19 cellular contexts compared by ENCODE assay signal in the genomic region with DNA sequence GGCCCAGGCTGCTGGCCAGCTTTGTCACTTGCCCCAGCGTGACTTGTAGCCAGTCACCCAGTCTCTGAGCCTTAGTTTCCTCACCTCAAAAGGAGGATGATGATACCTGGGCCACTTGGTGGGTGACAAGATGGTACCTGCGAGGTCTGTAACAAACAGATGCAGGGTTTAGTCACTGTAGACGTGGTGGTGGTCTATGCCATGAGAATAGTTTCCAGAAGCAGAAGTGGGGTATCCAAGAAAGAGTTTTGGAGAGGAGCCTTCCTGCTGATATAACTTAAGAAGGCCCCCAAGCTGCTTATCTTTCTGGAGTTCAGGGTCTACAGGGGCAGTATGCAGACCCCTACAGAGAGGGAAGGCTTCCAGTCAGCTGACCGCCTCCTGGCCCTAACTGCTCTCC. TPM values are rescaled to one million over a fixed set of nuclear protein-coding genes. Genes with fewer than 3 reads are reported as not detected.
"Had no signal": no experiment of that assay in that cellular context is flagged by ENCODE, and none has a peak within 500 bp of the region (broad histone marks: within the 10 kb centered on the region; RNA-seq: fewer than 3 reads in every experiment).

No MANE protein-coding gene starts in this region.

- H3K27ac ChIP-seq: body of pancreas, prostate gland, skin epidermis, testis had no signal

- H3K4me3 Mint-ChIP-seq: activated B cell treated with CpG ODN at 0.5 μM for 24 hours; activated CD4-positive, alpha-beta memory T cell treated with anti-CD3 and anti-CD28 coated beads, Interleukin-2, amount 10 ng/mL, durations not matched to agents 7 days and 5 days; activated naive CD8-positive, alpha-beta T cell treated with anti-CD3 and anti-CD28 coated beads, Interleukin-2, amount 10 ng/mL, durations not matched to agents 7 days and 5 days; activated T-helper 17 cell treated with anti-CD3 and anti-CD28 coated beads, Interleukin-2, amount 50 U/mL, for 72 hours; neural crest cell; T-helper 2 cell treated with Interferon-gamma antibody and Interleukin-4, amounts not matched to agents 5 μg/mL and 100 μg/mL, for 36 hours had no signal

- H3K27me3 ChIP-seq: testis had no signal

- H3K4me1 ChIP-seq: prostate gland had no signal

- H3K9me3 Mint-ChIP-seq: activated B cell treated with CpG ODN at 0.5 μM for 24 hours; activated CD4-positive, alpha-beta memory T cell treated with anti-CD3 and anti-CD28 coated beads, Interleukin-2, amount 10 ng/mL, durations not matched to agents 7 days and 5 days; activated naive CD8-positive, alpha-beta T cell treated with anti-CD3 and anti-CD28 coated beads, Interleukin-2, amount 10 ng/mL, durations not matched to agents 7 days and 5 days; activated T-helper 17 cell treated with anti-CD3 and anti-CD28 coated beads, Interleukin-2, amount 50 U/mL, for 72 hours; neural crest cell; stimulated activated naive CD8-positive, alpha-beta T cell treated with anti-CD3 and anti-CD28 coated beads, Interleukin-15, amount 100 ng/mL, for 72 hours; T-helper 2 cell treated with Interferon-gamma antibody and Interleukin-4, amounts not matched to agents 5 μg/mL and 100 μg/mL, for 36 hours had no signal

- ATAC-seq: activated T-helper 17 cell treated with anti-CD3 and anti-CD28 coated beads, Interleukin-2, amount 50 U/mL, for 72 hours; body of pancreas; left colon; right cardiac atrium; stimulated activated naive CD8-positive, alpha-beta T cell treated with anti-CD3 and anti-CD28 coated beads, Interleukin-15, amount 100 ng/mL, for 72 hours had no signal

- H3K36me3 Mint-ChIP-seq: activated naive CD8-positive, alpha-beta T cell treated with anti-CD3 and anti-CD28 coated beads, Interleukin-2, amount 10 ng/mL, durations not matched to agents 7 days and 5 days had no signal

- H3K9me3 ChIP-seq: body of pancreas, prostate gland, testis, upper lobe of left lung had no signal

- H3K4me3 ChIP-seq: body of pancreas, lung, prostate gland, skin epidermis, testis, upper lobe of left lung had no signal

- H3K27ac Mint-ChIP-seq: activated B cell treated with CpG ODN at 0.5 μM for 24 hours; activated CD4-positive, alpha-beta memory T cell treated with anti-CD3 and anti-CD28 coated beads, Interleukin-2, amount 10 ng/mL, durations not matched to agents 7 days and 5 days; activated naive CD8-positive, alpha-beta T cell treated with anti-CD3 and anti-CD28 coated beads, Interleukin-2, amount 10 ng/mL, durations not matched to agents 7 days and 5 days; activated T-helper 17 cell treated with anti-CD3 and anti-CD28 coated beads, Interleukin-2, amount 50 U/mL, for 72 hours; stimulated activated naive CD8-positive, alpha-beta T cell treated with anti-CD3 and anti-CD28 coated beads, Interleukin-15, amount 100 ng/mL, for 72 hours; T-helper 2 cell treated with Interferon-gamma antibody and Interleukin-4, amounts not matched to agents 5 μg/mL and 100 μg/mL, for 36 hours had no signal

- DNase-seq: activated B cell treated with CpG ODN at 0.5 μM for 24 hours; activated CD4-positive, alpha-beta memory T cell treated with anti-CD3 and anti-CD28 coated beads, Interleukin-2, amount 10 ng/mL, durations not matched to agents 7 days and 5 days; activated CD4-positive, alpha-beta T cell treated with anti-CD3 and anti-CD28 coated beads for 4 hours; activated naive CD4-positive, alpha-beta T cell treated with Interleukin-2 at 50 U/mL for 16 hours; activated naive CD8-positive, alpha-beta T cell treated with anti-CD3 and anti-CD28 coated beads, Interleukin-2, amount 10 ng/mL, durations not matched to agents 7 days and 5 days; activated T-cell treated with anti-CD3 and anti-CD28 coated beads, Interleukin-2, amount 50 U/mL, for 1 hour; body of pancreas; left colon; right cardiac atrium; stimulated activated naive CD8-positive, alpha-beta T cell treated with anti-CD3 and anti-CD28 coated beads, Interleukin-15, amount 100 ng/mL, for 72 hours; testis; upper lobe of left lung had no signal

- H3K36me3 ChIP-seq: prostate gland, upper lobe of left lung had no signal

RNA-seq across cellular contexts. Expression of a gene that starts 3.1 kb away (rescaled TPM):
- total RNA-seq: activated B cell treated with CpG ODN at 0.5 μM for 24 hours; activated CD4-positive, alpha-beta memory T cell treated with anti-CD3 and anti-CD28 coated beads, Interleukin-2, amount 10 ng/mL, durations not matched to agents 7 days and 5 days; activated naive CD8-positive, alpha-beta T cell treated with anti-CD3 and anti-CD28 coated beads, Interleukin-2, amount 10 ng/mL, durations not matched to agents 7 days and 5 days; activated T-helper 17 cell treated with anti-CD3 and anti-CD28 coated beads, Interleukin-2, amount 50 U/mL, for 72 hours; glomerular endothelial cell; neural crest cell had no signal
